Comparison of ENCODE assay signal across 8 cellular contexts in genomic region chr4:158722291-158722916, GRCh38. TPM values are rescaled to one million over a fixed set of nuclear protein-coding genes. Genes with fewer than 3 reads are reported as not detected.
A peak's percentile ranks its signal among the peaks of the same experiment; 100 is the strongest.
DNase-seq lines count a peak whose midpoint lies in the region; ATAC-seq and TF ChIP-seq lines count a peak whose summit lies in the region.

No MANE protein-coding gene starts in this region.

- DNase-seq in CD8-positive, alpha-beta memory T cell, result peak in 1 of 5 donors; percentile 15
- DNase-seq in Karpas-422 (peak; percentile 75), foreskin keratinocyte (peak; percentile 22 to 48), UCSD-AML1 (lab: John Stamatoyannopoulos, UW; ENCODE audit: unreplicated experiment) (no peak)
- no peak for DNase-seq in activated T-cell treated with anti-CD3 and anti-CD28 coated beads, Interleukin-2, amount 50 U/mL, for 4 hours

- H3K9me3 Mint-ChIP-seq in CD8-positive, alpha-beta memory T cell, result no peaks in the 10 kb centered on the region
- H3K9me3 Mint-ChIP-seq in activated T-cell treated with anti-CD3 and anti-CD28 coated beads, Interleukin-2, amount 50 U/mL, for 4 hours, result no peaks in the 10 kb centered on the region

- no peaks in the 10 kb centered on the region for H3K9me3 ChIP-seq in CD8-positive, alpha-beta memory T cell (ENCODE audit: low read length)
- no peaks in the 10 kb centered on the region for H3K9me3 ChIP-seq in Karpas-422 (ENCODE audit: low read length)
- no peaks in the 10 kb centered on the region for H3K9me3 ChIP-seq in neuron (ENCODE audit: low read length)

- H3K4me3 ChIP-seq in CD8-positive, alpha-beta memory T cell (ENCODE audit: low read length), result peak overlapping the region; percentile 95
- peak overlapping the region; percentile 94 for H3K4me3 ChIP-seq in Karpas-422 (ENCODE audit: low read length)
- peak overlapping the region; percentile 96 for H3K4me3 ChIP-seq in neuron (ENCODE audit: low read length)

- POLR2A ChIA-PET in CD8-positive, alpha-beta memory T cell (lab: Charles Lee), result no interaction called here

- H3K4me3 Mint-ChIP-seq in CD8-positive, alpha-beta memory T cell, result peak overlapping the region; percentile 94 to 100 (median 97)
- H3K4me3 Mint-ChIP-seq in activated T-cell treated with anti-CD3 and anti-CD28 coated beads, Interleukin-2, amount 50 U/mL, for 4 hours, result peak overlapping the region; percentile 94

- ATAC-seq in GM19463 (IDR thresholded peaks at IDR 0.05; ENCODE audit: unreplicated experiment) (peak; percentile 5), foreskin keratinocyte (peak; percentile 54), HG02970 (IDR thresholded peaks at IDR 0.05; ENCODE audit: low FRiP score, unreplicated experiment) (no peak)
- ATAC-seq in activated T-cell treated with anti-CD3 and anti-CD28 coated beads, Interleukin-2, amount 50 U/mL, for 4 hours, result peak; percentile 1 to 5

- no peaks in the 10 kb centered on the region for H4K20me1 ChIP-seq in Karpas-422 (ENCODE audit: insufficient read depth, low read depth, low read length)

- H3K4me1 Mint-ChIP-seq in CD8-positive, alpha-beta memory T cell, result peaks cover 38 to 47% (median 47%) of the 10 kb centered on the region in 3 donors
- H3K4me1 Mint-ChIP-seq in activated T-cell treated with anti-CD3 and anti-CD28 coated beads, Interleukin-2, amount 50 U/mL, for 4 hours (ENCODE audit: low read depth), result peaks cover 33% of the 10 kb centered on the region

- no peak for TF ChIP-seq CTCF in foreskin keratinocyte (conservative IDR thresholded peaks at IDR 0.05)

- H3K27ac Mint-ChIP-seq in CD8-positive, alpha-beta memory T cell, result peak overlapping the region; percentile 95 to 100 (median 98)

- H3K79me2 ChIP-seq in Karpas-422 (ENCODE audit: low read length), result peaks cover 56% of the 10 kb centered on the region

- H3K36me3 ChIP-seq in CD8-positive, alpha-beta memory T cell (ENCODE audit: insufficient read depth, low read length), result peaks cover 5% of the 10 kb centered on the region
- peaks cover 33% of the 10 kb centered on the region; the same call in 1 of the 2 replicates for H3K36me3 ChIP-seq in Karpas-422 (ENCODE audit: insufficient read depth, low read length)
- H3K36me3 ChIP-seq in neuron (ENCODE audit: insufficient read depth, low read length), result peaks cover 38% of the 10 kb centered on the region

- H3K36me3 Mint-ChIP-seq in CD8-positive, alpha-beta memory T cell, result peaks cover 0 to 56% (median 15%) of the 10 kb centered on the region in 3 donors
- H3K36me3 Mint-ChIP-seq in activated T-cell treated with anti-CD3 and anti-CD28 coated beads, Interleukin-2, amount 50 U/mL, for 4 hours (ENCODE audit: insufficient read depth), result peaks cover 31% of the 10 kb centered on the region

- peaks cover 16% of the 10 kb centered on the region for H3K4me1 ChIP-seq in CD8-positive, alpha-beta memory T cell (ENCODE audit: insufficient read depth, low read length)
- H3K4me1 ChIP-seq in Karpas-422 (ENCODE audit: low read length) (peaks cover 17% of the 10 kb centered on the region), foreskin keratinocyte (no peaks in the 10 kb centered on the region), neuron (ENCODE audit: insufficient read depth, low read length) (peaks cover 3% of the 10 kb centered on the region)

- CTCF ChIA-PET in CD8-positive, alpha-beta memory T cell (lab: Charles Lee), result no interaction called here

- peaks cover 3 to 13% of the 10 kb centered on the region in 2 donors for H3K27me3 Mint-ChIP-seq in CD8-positive, alpha-beta memory T cell
- H3K27me3 Mint-ChIP-seq in activated T-cell treated with anti-CD3 and anti-CD28 coated beads, Interleukin-2, amount 50 U/mL, for 4 hours (ENCODE audit: low read depth), result peaks cover 10% of the 10 kb centered on the region

- peak overlapping the region; percentile 76 for H3K4me2 ChIP-seq in Karpas-422 (ENCODE audit: low read depth, low read length, poor library complexity, severe bottlenecking)

- H3K9ac ChIP-seq in Karpas-422 (ENCODE audit: low read length), result peak overlapping the region; percentile 95

- H3K27ac ChIP-seq in CD8-positive, alpha-beta memory T cell (ENCODE audit: low read depth, low read length), result peak overlapping the region; percentile 91
- H3K27ac ChIP-seq in Karpas-422 (ENCODE audit: low read length) (peak overlapping the region; percentile 49), foreskin keratinocyte (peak overlapping the region; percentile 87)

- H2AFZ ChIP-seq in Karpas-422 (ENCODE audit: low read length) (peak overlapping the region; percentile 78), neuron (ENCODE audit: low read depth, low read length) (peak overlapping the region; percentile 93)

- H3K27me3 ChIP-seq in CD8-positive, alpha-beta memory T cell (ENCODE audit: insufficient read depth, low read length, poor library complexity, severe bottlenecking), result no peaks in the 10 kb centered on the region
- H3K27me3 ChIP-seq in Karpas-422 (ENCODE audit: low read length), result no peaks in the 10 kb centered on the region
- H3K27me3 ChIP-seq in foreskin keratinocyte, result no peaks in the 10 kb centered on the region
- H3K27me3 ChIP-seq in neuron (ENCODE audit: insufficient read depth, low read length), result no peaks in the 10 kb centered on the region

- no peaks in the 10 kb centered on the region for H3K9me2 ChIP-seq in Karpas-422 (replicated peaks; ENCODE audit: insufficient read depth, low read length)

RNA-seq across cellular contexts. Expression of gene PPID, which starts 0.8 kb away (rescaled TPM):
- total RNA-seq in CD8-positive, alpha-beta memory T cell, result 10 to 100 TPM; 58.9 to 66.8 TPM
- polyA plus RNA-seq in CD8-positive, alpha-beta memory T cell, result 61.2 TPM
- total RNA-seq in Karpas-422 (2014; rRNA removed; shearing (Covaris generic); ENCODE audit: low replicate concordance), result 56.8 and 57.3 TPM in 2 replicates
- 10 to 100 TPM; 56.0 to 65.6 (median 63.0) TPM for total RNA-seq in activated T-cell treated with anti-CD3 and anti-CD28 coated beads, Interleukin-2, amount 50 U/mL, for 4 hours
- total RNA-seq in foreskin keratinocyte, result 36.1 and 38.5 TPM in 2 replicates
- 32.8 and 42.0 TPM in 2 replicates for polyA plus RNA-seq in foreskin keratinocyte

RNA-seq across cellular contexts. Expression of gene FNIP2, which starts 46.4 kb away (rescaled TPM):
- 10 to 100 TPM; 11.7 to 13.3 TPM for total RNA-seq in CD8-positive, alpha-beta memory T cell
- 5.1 TPM for polyA plus RNA-seq in CD8-positive, alpha-beta memory T cell
- 0.04 and 0.56 TPM in 2 replicates for total RNA-seq in Karpas-422 (2014; rRNA removed; shearing (Covaris generic); ENCODE audit: low replicate concordance)
- 10 to 100 TPM in 2 of 3 donors, 1 to 10 TPM in 1; 9.0 to 13.0 (median 10.6) TPM for total RNA-seq in activated T-cell treated with anti-CD3 and anti-CD28 coated beads, Interleukin-2, amount 50 U/mL, for 4 hours
- 13.2 and 13.5 TPM in 2 replicates for total RNA-seq in foreskin keratinocyte
- 1.3 and 1.7 TPM in 2 replicates for polyA plus RNA-seq in foreskin keratinocyte

RNA-seq across cellular contexts. Expression of gene ETFDH, which starts 50.3 kb away (rescaled TPM):
- 10 to 100 TPM; 21.9 to 22.1 TPM for total RNA-seq in CD8-positive, alpha-beta memory T cell
- polyA plus RNA-seq in CD8-positive, alpha-beta memory T cell, result 4.4 TPM
- total RNA-seq in Karpas-422 (2014; rRNA removed; shearing (Covaris generic); ENCODE audit: low replicate concordance), result 34.2 and 54.3 TPM in 2 replicates
- total RNA-seq in activated T-cell treated with anti-CD3 and anti-CD28 coated beads, Interleukin-2, amount 50 U/mL, for 4 hours, result 10 to 100 TPM; 13.7 to 20.1 (median 15.4) TPM
- 10.9 and 12.4 TPM in 2 replicates for total RNA-seq in foreskin keratinocyte
- polyA plus RNA-seq in foreskin keratinocyte, result 9.5 and 10.8 TPM in 2 replicates

RNA-seq across cellular contexts. Expression of gene C4orf46, which starts 50.7 kb away (rescaled TPM):
- total RNA-seq in CD8-positive, alpha-beta memory T cell, result 10 to 100 TPM; 20.0 to 22.0 TPM
- 5.7 TPM for polyA plus RNA-seq in CD8-positive, alpha-beta memory T cell
- 12.6 and 27.9 TPM in 2 replicates for total RNA-seq in Karpas-422 (2014; rRNA removed; shearing (Covaris generic); ENCODE audit: low replicate concordance)
- 10 to 100 TPM; 12.5 to 13.0 (median 12.7) TPM for total RNA-seq in activated T-cell treated with anti-CD3 and anti-CD28 coated beads, Interleukin-2, amount 50 U/mL, for 4 hours
- 13.4 and 14.9 TPM in 2 replicates for total RNA-seq in foreskin keratinocyte
- 6.7 and 7.9 TPM in 2 replicates for polyA plus RNA-seq in foreskin keratinocyte

Comparison
In these comparisons a context has a peak if more than half of its experiments do, and no peak if none do; other contexts are left out.
1. DNase-seq: peak in Karpas-422 (single experiment) and foreskin keratinocyte (2 of 2); none in activated T-cell treated with anti-CD3 and anti-CD28 coated beads, Interleukin-2, amount 50 U/mL, for 4 hours (single experiment) and UCSD-AML1 (single experiment).
2. Peak in every context shown above with its lines, with median percentiles within 50 percentile points of each other: H3K27ac ChIP-seq and H3K4me3 ChIP-seq.